Comparison of ENCODE assay signal across 12 cellular contexts in genomic region chr5:34511915-34512314, GRCh38.
A peak's percentile ranks its signal among the peaks of the same experiment; 100 is the strongest.
DNase-seq lines count a peak whose midpoint lies in the region; TF ChIP-seq lines count a peak whose summit lies in the region.
"Had no signal": no experiment of that assay in that cellular context is flagged by ENCODE, and none has a peak within 500 bp of the region (broad histone marks: within the 10 kb centered on the region; RNA-seq: fewer than 3 reads in every experiment).

No MANE protein-coding gene starts in this region.

- H3K4me1 Mint-ChIP-seq in neural progenitor cell: peaks cover 13% of the 10 kb centered on the region
- H3K4me1 Mint-ChIP-seq: activated B cell treated with CpG ODN at 0.5 μM for 24 hours had no signal

- H3K27ac Mint-ChIP-seq in neural progenitor cell: no peak overlapping the region
- H3K27ac Mint-ChIP-seq: activated B cell treated with CpG ODN at 0.5 μM for 24 hours had no signal

- no peak overlapping the region for H3K4me2 ChIP-seq in neural progenitor cell

- H3K27ac ChIP-seq in cardiac muscle cell (peak overlapping the region; percentile 28), neural progenitor cell (no peak overlapping the region), vagina (peak overlapping the region; percentile 43), SJCRH30 (no peak overlapping the region)
- H3K27ac ChIP-seq: SJSA1 had no signal

- intact Hi-C loops in vagina (cut with DNase I): no loop called here

- H3K36me3 ChIP-seq in cardiac muscle cell (no peaks in the 10 kb centered on the region), neural progenitor cell (no peaks in the 10 kb centered on the region), vagina (no peaks in the 10 kb centered on the region), SJCRH30 (no peaks in the 10 kb centered on the region)
- H3K36me3 ChIP-seq: SJSA1 had no signal

- H3K27me3 ChIP-seq in cardiac muscle cell: no peaks in the 10 kb centered on the region
- no peaks in the 10 kb centered on the region for H3K27me3 ChIP-seq in neural progenitor cell
- no peaks in the 10 kb centered on the region for H3K27me3 ChIP-seq in vagina
- H3K27me3 ChIP-seq in SJCRH30: no peaks in the 10 kb centered on the region; the same call in 1 of the 2 replicates
- H3K27me3 ChIP-seq: SJSA1 had no signal

- H3K4me1 ChIP-seq in cardiac muscle cell (ENCODE audit: low read depth) (no peaks in the 10 kb centered on the region), neural progenitor cell (no peaks in the 10 kb centered on the region), vagina (peaks cover 27% of the 10 kb centered on the region), SJCRH30 (peaks cover 10% of the 10 kb centered on the region)

- H2AFZ ChIP-seq in neural progenitor cell (replicated peaks): peak overlapping the region; percentile 66

- no peak overlapping the region for H3K9ac ChIP-seq in neural progenitor cell

- peaks cover 4% of the 10 kb centered on the region for H3K27me3 Mint-ChIP-seq in neural progenitor cell (ENCODE audit: insufficient read depth, low read depth)

- H4K20me1 ChIP-seq in neural progenitor cell (ENCODE audit: low read depth): no peaks in the 10 kb centered on the region

- H3K9me3 Mint-ChIP-seq in neural progenitor cell: no peaks in the 10 kb centered on the region
- H3K9me3 Mint-ChIP-seq: activated B cell treated with CpG ODN at 0.5 μM for 24 hours had no signal

- DNase-seq in NCI-H2196 treated with DMSO at 0.1 percent for 48 hours (lab: John Stamatoyannopoulos, UW; ENCODE audit: unreplicated experiment) (peak; percentile 30), NCI-H2196 (lab: John Stamatoyannopoulos, UW; ENCODE audit: unreplicated experiment) (no peak), cardiac muscle cell (ENCODE audit: low read depth in 1 of 2, low spot score in 1 of 2) (peak; percentile 30 to 50), neural progenitor cell (ENCODE audit: low spot score) (peak; percentile 8), vagina (ENCODE audit: extremely low spot score in 2 of 2) (peak in 1 of 2 donors; percentile 88), SJCRH30 (no peak), activated gamma-delta T cell (lab: John Stamatoyannopoulos, UW) (no peak), GM13977 (ENCODE audit: low spot score) (no peak)
- DNase-seq: activated B cell treated with CpG ODN at 0.5 μM for 24 hours; activated T-cell treated with anti-CD3 and anti-CD28 coated beads, Interleukin-2, amount 50 U/mL, for 48 hours; NCI-H226 had no signal

- no peaks in the 10 kb centered on the region for H3K36me3 Mint-ChIP-seq in neural progenitor cell

- H3K9me3 ChIP-seq in cardiac muscle cell (ENCODE audit: low read depth) (no peaks in the 10 kb centered on the region), neural progenitor cell (ENCODE audit: low read depth) (no peaks in the 10 kb centered on the region), vagina (no peaks in the 10 kb centered on the region), SJCRH30 (replicated peaks) (no peaks in the 10 kb centered on the region)
- H3K9me3 ChIP-seq: SJSA1 had no signal

- in situ Hi-C loops in GM13977 (cut with MboI; ENCODE audit: low pct_unique_long_range_greater_than_20kb, low sequenced_read_pairs, unreplicated experiment): no loop called here

- H3K4me3 ChIP-seq in cardiac muscle cell (no peak overlapping the region), neural progenitor cell (no peak overlapping the region), vagina (no peak overlapping the region), SJCRH30 (no peak overlapping the region)
- H3K4me3 ChIP-seq: SJSA1 had no signal

- no peak for TF ChIP-seq POLR2A in vagina (IDR thresholded peaks at IDR 0.05)

- H3F3A ChIP-seq in neural progenitor cell (ENCODE audit: low read depth): no peaks in the 10 kb centered on the region

- no peak overlapping the region for H3K4me3 Mint-ChIP-seq in neural progenitor cell
- H3K4me3 Mint-ChIP-seq: activated B cell treated with CpG ODN at 0.5 μM for 24 hours had no signal

- TF ChIP-seq CTCF in cardiac muscle cell (IDR thresholded peaks at IDR 0.05; ENCODE audit: low read depth, low read length) (no peak), neural progenitor cell (IDR thresholded peaks at IDR 0.05) (no peak), vagina (IDR thresholded peaks at IDR 0.05) (no peak), GM13977 (IDR thresholded peaks at IDR 0.05; ENCODE audit: extremely low read depth, insufficient read depth, missing control alignments) (no peak)

- H3K79me2 ChIP-seq in neural progenitor cell (ENCODE audit: low read depth): no peaks in the 10 kb centered on the region

Comparison
In these comparisons a context has a peak if more than half of its experiments do, and no peak if none do; other contexts are left out.
1. DNase-seq: peak in NCI-H2196 treated with DMSO at 0.1 percent for 48 hours (single experiment), cardiac muscle cell (2 of 2) and neural progenitor cell (single experiment); none in NCI-H2196 (single experiment), SJCRH30 (0 of 2), activated gamma-delta T cell (single experiment) and GM13977 (single experiment).
2. H3K27ac ChIP-seq: peak in cardiac muscle cell (single experiment) and vagina (single experiment); none in neural progenitor cell (single experiment) and SJCRH30 (single experiment).